Comparison of ENCODE assay signal across 26 cellular contexts in genomic region chr18:74392323-74392722, GRCh38.
"Had no signal": no experiment of that assay in that cellular context is flagged by ENCODE, and none has a peak within 500 bp of the region (broad histone marks: within the 10 kb centered on the region; RNA-seq: fewer than 3 reads in every experiment).

No MANE protein-coding gene starts in this region.

- DNase-seq: activated CD4-positive, alpha-beta memory T cell treated with anti-CD3 and anti-CD28 coated beads for 36 hours; activated CD4-positive, alpha-beta T cell treated with anti-CD3 and anti-CD28 coated beads for 36 hours; activated CD4-positive, alpha-beta T cell treated with anti-CD3 and anti-CD28 coated beads, Interleukin-2, amount 10 ng/mL, durations not matched to agents 24 days and 14 days; activated CD4-positive, CD25-positive, alpha-beta regulatory T cell; activated CD4-positive, CD25-positive, alpha-beta regulatory T cell treated with anti-CD3 and anti-CD28 coated beads, Interleukin-2, amount 50 U/mL, for 72 hours; activated CD8-positive, alpha-beta memory T cell treated with anti-CD3 and anti-CD28 coated beads, Interleukin-2, amount 10 ng/mL, durations not matched to agents 7 days and 5 days; activated CD8-positive, alpha-beta memory T cell treated with anti-CD3 and anti-CD28 coated beads, Interleukin-2, amount 50 U/mL, for 4 hours; activated CD8-positive, alpha-beta T cell treated with anti-CD3 and anti-CD28 coated beads, Interleukin-2, amount 10 ng/mL, durations not matched to agents 7 days and 5 days; activated gamma-delta T cell treated with Interleukin-2 at 50 U/mL for 16 hours; activated naive CD4-positive, alpha-beta T cell treated with anti-CD3 and anti-CD28 coated beads, Interleukin-2, amount 50 U/mL, for 16 hours; activated naive CD4-positive, alpha-beta T cell treated with Interleukin-2 at 50 U/mL for 16 hours; activated T-cell treated with anti-CD3 and anti-CD28 coated beads, Interleukin-2, amount 50 U/mL, for 1 hour; activated T-cell treated with anti-CD3 and anti-CD28 coated beads, Interleukin-2, amount 50 U/mL, for 48 hours; amniotic stem cell; brain microvascular endothelial cell; cortex of kidney; dermis blood vessel endothelial cell; effector CD4-positive, alpha-beta T cell; effector memory CD8-positive, alpha-beta T cell; erythroblast; foreskin keratinocyte; gastrocnemius medialis; glutamatergic neuron; heart left ventricle; T-helper 2 cell had no signal

- H3K4me3 ChIP-seq: esophagus muscularis mucosa, gastrocnemius medialis, heart left ventricle had no signal

- H3K27ac ChIP-seq: brain microvascular endothelial cell, esophagus muscularis mucosa, foreskin keratinocyte, gastrocnemius medialis, heart left ventricle had no signal

- H3K27me3 ChIP-seq: brain microvascular endothelial cell, gastrocnemius medialis, heart left ventricle had no signal

- H3K4me1 ChIP-seq: foreskin keratinocyte had no signal

- H3K9me3 ChIP-seq: esophagus muscularis mucosa, gastrocnemius medialis, heart left ventricle had no signal

- H3K36me3 ChIP-seq: brain microvascular endothelial cell, esophagus muscularis mucosa, gastrocnemius medialis, heart left ventricle had no signal

- ATAC-seq: activated CD4-positive, alpha-beta T cell treated with anti-CD3 and anti-CD28 coated beads for 36 hours; activated CD8-positive, alpha-beta memory T cell treated with anti-CD3 and anti-CD28 coated beads, Interleukin-2, amount 10 ng/mL, durations not matched to agents 7 days and 5 days; activated CD8-positive, alpha-beta T cell treated with anti-CD3 and anti-CD28 coated beads, Interleukin-2, amount 10 ng/mL, durations not matched to agents 7 days and 5 days; effector memory CD8-positive, alpha-beta T cell; foreskin keratinocyte; gastrocnemius medialis; heart left ventricle had no signal
